In the genomic region with DNA sequence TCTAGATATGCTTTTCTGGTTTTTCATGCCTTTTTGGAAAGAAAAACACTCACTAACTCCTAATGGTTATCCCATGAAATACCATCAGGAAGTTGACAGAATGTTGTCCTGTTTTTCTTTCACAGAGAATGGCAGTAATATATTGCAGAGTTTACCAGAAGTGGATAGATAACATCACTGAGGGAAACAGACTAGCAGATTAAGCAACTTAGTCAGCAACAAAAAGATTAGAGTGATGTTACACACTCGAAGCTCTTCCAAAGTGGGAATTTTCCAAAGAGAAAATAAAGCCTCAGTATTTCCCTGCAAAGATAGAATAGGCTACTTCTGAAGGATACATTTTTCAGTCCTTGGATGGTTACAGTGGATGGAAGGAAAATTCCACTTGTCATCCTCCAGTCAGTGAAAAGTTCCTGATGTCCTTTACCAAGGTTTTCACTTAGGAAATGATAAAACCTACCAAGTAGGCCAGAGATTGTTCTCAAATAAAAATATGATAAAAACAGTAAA, we compare ENCODE assay signal across 8 cellular contexts. TPM values are rescaled to one million over a fixed set of nuclear protein-coding genes. Genes with fewer than 3 reads are reported as not detected.
"Had no signal": no experiment of that assay in that cellular context is flagged by ENCODE, and none has a peak within 500 bp of the region (broad histone marks: within the 10 kb centered on the region; RNA-seq: fewer than 3 reads in every experiment).

No MANE protein-coding gene starts in this region.

- H3K4me1 ChIP-seq: HAP-1 had no signal

- H2AFZ ChIP-seq: GM23248 had no signal

- H3K9ac ChIP-seq: GM23248 had no signal

- H3K36me3 ChIP-seq: HAP-1 had no signal

- H3K27ac ChIP-seq: GM23248 had no signal

- H3K4me3 ChIP-seq: GM23248, HAP-1 had no signal

- DNase-seq: GM23248, GOT3, H7, HFFc6, IMR-90 had no signal

- H3K9me3 ChIP-seq: HAP-1 had no signal

- ATAC-seq: HCT116 had no signal

RNA-seq across cellular contexts. Expression of a gene that starts 31.1 kb away (rescaled TPM):
- total RNA-seq: H7, HT-29, IMR-90 had no signal
- polyA plus RNA-seq: IMR-90 had no signal
